In genomic region chr16:15972046-15972868, GRCh38 we compare ENCODE assay signal across 21 cellular contexts. TPM values are rescaled to one million over a fixed set of nuclear protein-coding genes. Genes with fewer than 3 reads are reported as not detected.
DNase-seq lines count a peak whose midpoint lies in the region; ATAC-seq and TF ChIP-seq lines count a peak whose summit lies in the region.
"Had no signal": no experiment of that assay in that cellular context is flagged by ENCODE, and none has a peak within 500 bp of the region (broad histone marks: within the 10 kb centered on the region; RNA-seq: fewer than 3 reads in every experiment).

No MANE protein-coding gene starts in this region.

- peak overlapping the region; percentile 65; the same call in 1 of the 2 replicates for H3K9ac ChIP-seq in HUES48 (ENCODE audit: low read depth, low read length)

- 33 to 45% methylated on average over 2 to 3 of the region's 3 CpGs for WGBS in testis, 2 donors

- H3K36me3 Mint-ChIP-seq in glutamatergic neuron (ENCODE audit: unreplicated experiment) = peaks cover 7% of the 10 kb centered on the region

- H3K4me1 Mint-ChIP-seq in glutamatergic neuron (ENCODE audit: low read depth, unreplicated experiment) = peaks cover 14% of the 10 kb centered on the region

- CTCF ChIA-PET in A673 (lab: Charles Lee) = interaction anchor here (0.6 kb wide), 1 partner anchor 417 kb away, joined by 5 read pairs; no protein-coding TSS in a partner anchor

- ATAC-seq in thoracic aorta (ENCODE audit: insufficient number of reproducible peaks, low FRiP score, low read depth) = no peak
- ATAC-seq: activated CD8-positive, alpha-beta T cell treated with anti-CD3 and anti-CD28 coated beads, Interleukin-2, amount 10 ng/mL, durations not matched to agents 7 days and 5 days; activated T-cell treated with anti-CD3 and anti-CD28 coated beads, Interleukin-2, amount 50 U/mL, for 72 hours; naive thymus-derived CD4-positive, alpha-beta T cell; T-cell had no signal

- H3K9me3 ChIP-seq in HUES48 (ENCODE audit: control insufficient read depth, insufficient read depth, low read length) (peaks cover 4% of the 10 kb centered on the region; the same call in 1 of the 2 replicates), thoracic aorta (no peaks in the 10 kb centered on the region), testis (no peaks in the 10 kb centered on the region), A673 (ENCODE audit: low read depth, low read length, poor library complexity, severe bottlenecking) (peaks cover 6% of the 10 kb centered on the region)

- H3K4me3 Mint-ChIP-seq in glutamatergic neuron (ENCODE audit: unreplicated experiment) = no peak overlapping the region
- H3K4me3 Mint-ChIP-seq: activated CD8-positive, alpha-beta T cell treated with anti-CD3 and anti-CD28 coated beads, Interleukin-2, amount 10 ng/mL, durations not matched to agents 7 days and 5 days; activated naive CD8-positive, alpha-beta T cell treated with anti-CD3 and anti-CD28 coated beads for 36 hours; activated T-cell treated with anti-CD3 and anti-CD28 coated beads, Interleukin-2, amount 50 U/mL, for 72 hours; dendritic cell treated with granulocyte-macrophage colony-stimulating factor and Interleukin-4, amounts not matched to agents 40 ng/mL and 50 ng/mL, for 4 days; immature natural killer cell; naive thymus-derived CD4-positive, alpha-beta T cell had no signal

- intact Hi-C loops in testis (cut with DNase I; ENCODE audit: low total_unique reads) (no loop called here), A673 (cut with micrococcal nuclease; ENCODE audit: unreplicated experiment) (no loop called here)

- peak overlapping the region; percentile 96 for H3K27ac ChIP-seq in HUES48 (ENCODE audit: low read depth, low read length)
- H3K27ac ChIP-seq in thoracic aorta = peak overlapping the region; percentile 4 to 99
- no peak overlapping the region for H3K27ac ChIP-seq in testis
- H3K27ac ChIP-seq in A673 (ENCODE audit: low read depth, low read length, poor library complexity, severe bottlenecking) = no peak overlapping the region

- peaks cover 5% of the 10 kb centered on the region for H3K27me3 Mint-ChIP-seq in glutamatergic neuron (ENCODE audit: unreplicated experiment)
- H3K27me3 Mint-ChIP-seq: activated naive CD8-positive, alpha-beta T cell treated with anti-CD3 and anti-CD28 coated beads for 36 hours; dendritic cell treated with granulocyte-macrophage colony-stimulating factor and Interleukin-4, amounts not matched to agents 40 ng/mL and 50 ng/mL, for 4 days; naive thymus-derived CD4-positive, alpha-beta T cell; progenitor cell of endocrine pancreas; T-cell had no signal

- H3K4me3 ChIP-seq in HUES48 (ENCODE audit: low read depth, low read length) (peak overlapping the region; percentile 47), thoracic aorta (no peak overlapping the region), testis (no peak overlapping the region), A673 (ENCODE audit: low read depth, low read length, poor library complexity, severe bottlenecking) (no peak overlapping the region)

- no peak overlapping the region for H3K27ac Mint-ChIP-seq in glutamatergic neuron (ENCODE audit: unreplicated experiment)
- H3K27ac Mint-ChIP-seq: activated CD8-positive, alpha-beta T cell treated with anti-CD3 and anti-CD28 coated beads, Interleukin-2, amount 10 ng/mL, durations not matched to agents 7 days and 5 days; activated naive CD8-positive, alpha-beta T cell treated with anti-CD3 and anti-CD28 coated beads for 36 hours; activated T-cell treated with anti-CD3 and anti-CD28 coated beads, Interleukin-2, amount 50 U/mL, for 72 hours; dendritic cell treated with granulocyte-macrophage colony-stimulating factor and Interleukin-4, amounts not matched to agents 40 ng/mL and 50 ng/mL, for 4 days; immature natural killer cell; progenitor cell of endocrine pancreas; T-cell had no signal

- BruUV-seq in A673 (replicated peaks; lab: Mats Ljungman, UMichigan) = no TSS peak

- DNase-seq in amniotic epithelial cell (ENCODE audit: low read depth) (peak; percentile 69), iris pigment epithelial cell (ENCODE audit: low read depth) (peak; percentile 69), thoracic aorta (ENCODE audit: low spot score) (no peak), testis (no peak), glomerular visceral epithelial cell (ENCODE audit: extremely low spot score) (no peak), A673 (ENCODE audit: low spot score) (no peak), glutamatergic neuron (no peak)
- DNase-seq: activated CD8-positive, alpha-beta T cell treated with anti-CD3 and anti-CD28 coated beads, Interleukin-2, amount 10 ng/mL, durations not matched to agents 7 days and 5 days; activated naive CD8-positive, alpha-beta T cell treated with anti-CD3 and anti-CD28 coated beads for 36 hours; activated T-cell treated with anti-CD3 and anti-CD28 coated beads, Interleukin-2, amount 50 U/mL, for 72 hours; immature natural killer cell; naive thymus-derived CD4-positive, alpha-beta T cell; NCI-H1417 treated with DMSO at 0.1 percent for 48 hours; Right ventricle myocardium superior; small intestine; stimulated activated CD4-positive, alpha-beta T cell treated with anti-CD3 and anti-CD28 coated beads, Interleukin-4, amount 100 ng/mL, for 24 hours; substantia nigra; T-cell had no signal

- H3K4me1 ChIP-seq in HUES48 (ENCODE audit: control insufficient read depth, insufficient read depth, low read length) (peaks cover 28% of the 10 kb centered on the region), thoracic aorta (ENCODE audit: control insufficient read depth in 1 of 2, low read depth in 2 of 2) (peaks cover 47 to 78% of the 10 kb centered on the region in 2 donors), testis (peaks cover 29% of the 10 kb centered on the region), A673 (ENCODE audit: insufficient read depth, low read length, poor library complexity, severe bottlenecking) (no peaks in the 10 kb centered on the region)

- H3K9me3 Mint-ChIP-seq in glutamatergic neuron (ENCODE audit: unreplicated experiment) = peaks cover 2% of the 10 kb centered on the region

- no peak for TF ChIP-seq POLR2A in testis (IDR thresholded peaks at IDR 0.05)

- H3K27me3 ChIP-seq in HUES48 (ENCODE audit: control insufficient read depth, insufficient read depth, low read length) (no peaks in the 10 kb centered on the region), thoracic aorta (replicated peaks; ENCODE audit: insufficient read depth) (no peaks in the 10 kb centered on the region), testis (no peaks in the 10 kb centered on the region), A673 (replicated peaks; ENCODE audit: insufficient read depth, low read depth, low read length, poor library complexity) (no peaks in the 10 kb centered on the region)

- no peak for TF ChIP-seq CTCF in thoracic aorta (IDR thresholded peaks at IDR 0.05)
- no peak for TF ChIP-seq CTCF in testis (IDR thresholded peaks at IDR 0.05)
- no peak for TF ChIP-seq CTCF in A673 (conservative IDR thresholded peaks at IDR 0.05; ENCODE audit: low read depth, low read length)
- no peak for TF ChIP-seq CTCF in glutamatergic neuron (IDR thresholded peaks at IDR 0.05; ENCODE audit: partially characterized antibody, unreplicated experiment)

- POLR2A ChIA-PET in A673 (lab: Charles Lee; ENCODE audit: low non-redundant PET) = no interaction called here

- peaks cover 2% of the 10 kb centered on the region; the same call in 1 of the 2 replicates for H3K36me3 ChIP-seq in HUES48 (ENCODE audit: control insufficient read depth, insufficient read depth, low read length)
- H3K36me3 ChIP-seq in thoracic aorta = no peaks in the 10 kb centered on the region
- no peaks in the 10 kb centered on the region for H3K36me3 ChIP-seq in testis (ENCODE audit: low read depth, missing control alignments)
- H3K36me3 ChIP-seq in A673 (ENCODE audit: insufficient read depth, low read length, poor library complexity, severe bottlenecking) = no peaks in the 10 kb centered on the region

RNA-seq across cellular contexts. Expression of gene ABCC1, which starts 22.8 kb away (rescaled TPM):
- total RNA-seq in thoracic aorta (10 to 100 TPM; 89.2 to 94.9 TPM), testis (10 to 100 TPM; 88.0 to 90.6 TPM), A673 (2021) (25.0 and 32.1 TPM in 2 replicates), glutamatergic neuron (ENCODE audit: unreplicated experiment) (29.9 TPM)
- polyA plus RNA-seq in testis (ENCODE audit: insufficient read depth, low read depth, low replicate concordance) = 54.7 TPM

Comparison
In these comparisons a context has a peak if more than half of its experiments do, and no peak if none do; other contexts are left out.
1. H3K27ac ChIP-seq: peak in HUES48 (single experiment) and thoracic aorta (2 of 2); none in testis (0 of 2) and A673 (single experiment).
2. DNase-seq: peak in amniotic epithelial cell (single experiment) and iris pigment epithelial cell (single experiment); none in thoracic aorta (single experiment), testis (single experiment), glomerular visceral epithelial cell (single experiment), A673 (single experiment) and glutamatergic neuron (single experiment).